ENCODE assay signal across 9 cellular contexts in the genomic region with DNA sequence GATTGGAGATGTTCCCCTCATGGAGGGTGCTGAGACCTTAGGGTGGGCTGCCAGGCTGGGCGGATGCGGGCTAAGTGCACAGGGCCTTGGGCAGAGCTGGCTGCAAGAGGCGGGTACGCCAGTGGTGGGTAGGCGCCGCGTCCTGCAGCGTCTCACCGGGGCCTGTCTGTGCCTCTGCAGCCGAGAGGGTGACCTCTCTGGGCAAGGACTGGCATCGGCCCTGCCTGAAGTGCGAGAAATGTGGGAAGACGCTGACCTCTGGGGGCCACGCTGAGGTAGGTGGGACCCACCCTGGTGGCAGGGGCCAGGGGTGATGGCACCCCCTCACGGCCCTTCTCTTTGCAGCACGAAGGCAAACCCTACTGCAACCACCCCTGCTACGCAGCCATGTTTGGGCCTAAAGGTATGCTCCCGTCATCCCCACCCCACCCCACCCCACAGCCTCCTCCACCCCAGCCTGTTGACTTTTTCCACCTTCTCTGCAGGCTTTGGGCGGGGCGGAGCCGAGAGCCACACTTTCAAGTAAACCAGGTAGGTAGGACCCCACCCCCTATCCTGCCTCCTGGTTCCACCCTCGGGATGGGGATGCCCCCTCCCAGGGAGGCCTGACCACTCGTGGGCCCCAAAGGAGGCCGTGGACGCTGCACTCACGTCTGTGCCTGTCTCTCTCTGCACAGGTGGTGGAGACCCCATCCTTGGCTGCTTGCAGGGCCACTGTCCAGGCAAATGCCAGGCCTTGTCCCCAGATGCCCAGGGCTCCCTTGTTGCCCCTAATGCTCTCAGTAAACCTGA. TPM values are rescaled to one million over a fixed set of nuclear protein-coding genes. Genes with fewer than 3 reads are reported as not detected.
DNase-seq lines count a peak whose midpoint lies in the region; ATAC-seq and TF ChIP-seq lines count a peak whose summit lies in the region.
"Had no signal": no experiment of that assay in that cellular context is flagged by ENCODE, and none has a peak within 500 bp of the region (broad histone marks: within the 10 kb centered on the region; RNA-seq: fewer than 3 reads in every experiment).

No MANE protein-coding gene starts in this region.

- peak overlapping the region; percentile 71 for H3K27ac Mint-ChIP-seq in activated T-cell treated with anti-CD3 and anti-CD28 coated beads, Interleukin-2, amount 50 U/mL, for 24 hours

- H3K36me3 ChIP-seq in stomach: no peaks in the 10 kb centered on the region

- no peak for ATAC-seq in left colon
- ATAC-seq in GM19395 (IDR thresholded peaks at IDR 0.05; ENCODE audit: unreplicated experiment): no peak
- no peak for ATAC-seq in HG02852 (IDR thresholded peaks at IDR 0.05; ENCODE audit: unreplicated experiment)

- H3K9me3 ChIP-seq in stomach: no peaks in the 10 kb centered on the region

- no peak for TF ChIP-seq CTCF in HL-60 (IDR thresholded peaks at IDR 0.05; ENCODE audit: insufficient read depth, low read length)
- no peak for TF ChIP-seq CTCF in stomach (IDR thresholded peaks at IDR 0.05)

- H3K4me1 ChIP-seq in stomach: peaks cover 58 to 85% (median 77%) of the 10 kb centered on the region in 4 donors

- DNase-seq in HL-60 (ENCODE audit: low read depth in 1 of 2, low spot score in 1 of 2): no peak
- peak; percentile 63 for DNase-seq in activated T-cell treated with anti-CD3 and anti-CD28 coated beads, Interleukin-2, amount 50 U/mL, for 24 hours
- DNase-seq in left colon: peak; percentile 72 to 74
- no peak for DNase-seq in stomach
- no peak for DNase-seq in HuH-7.5 (ENCODE audit: low spot score)
- DNase-seq in GF-D8 (lab: John Stamatoyannopoulos, UW): no peak
- DNase-seq: mammary epithelial cell had no signal

- peak overlapping the region; percentile 83 for H3K4me3 Mint-ChIP-seq in activated T-cell treated with anti-CD3 and anti-CD28 coated beads, Interleukin-2, amount 50 U/mL, for 24 hours

- WGBS in stomach, 5 donors: 26 to 51% (median 37%) methylated on average over 19 to 26 of the region's 26 CpGs

- intact Hi-C loops in left colon (cut with DNase I, micrococcal nuclease) (no loop called here), stomach (cut with DNase I; ENCODE audit: low total_unique reads) (no loop called here)

- peaks cover 48% of the 10 kb centered on the region for H3K4me1 Mint-ChIP-seq in activated T-cell treated with anti-CD3 and anti-CD28 coated beads, Interleukin-2, amount 50 U/mL, for 24 hours (ENCODE audit: low read depth)

- H3K36me3 Mint-ChIP-seq in activated T-cell treated with anti-CD3 and anti-CD28 coated beads, Interleukin-2, amount 50 U/mL, for 24 hours (ENCODE audit: low read depth): peaks cover 6% of the 10 kb centered on the region

- TF ChIP-seq EP300 in stomach (IDR thresholded peaks at IDR 0.05): no peak

- H3K27me3 ChIP-seq in HL-60 (ENCODE audit: insufficient read depth, poor library complexity, severe bottlenecking) (peaks cover 16% of the 10 kb centered on the region), stomach (peaks cover 0 to 49% (median 10%) of the 10 kb centered on the region in 3 donors)

- no peaks in the 10 kb centered on the region for H3K9me3 Mint-ChIP-seq in activated T-cell treated with anti-CD3 and anti-CD28 coated beads, Interleukin-2, amount 50 U/mL, for 24 hours

- TF ChIP-seq POLR2A in stomach (IDR thresholded peaks at IDR 0.05): no peak

- 0 out of 2 replicates have a peak overlapping the region, but pooled peaks have one; percentile 20 for H3K27ac ChIP-seq in HL-60 (replicated peaks)
- H3K27ac ChIP-seq in stomach: peak overlapping the region; percentile 40 to 97 (median 95)

- H3K4me3 ChIP-seq in HL-60 (replicated peaks; ENCODE audit: insufficient read depth, low read length) (peak overlapping the region; percentile 38; the same call in 1 of the 2 replicates), stomach (peak overlapping the region; percentile 42 to 91 (median 65))

- H3K27me3 Mint-ChIP-seq in activated T-cell treated with anti-CD3 and anti-CD28 coated beads, Interleukin-2, amount 50 U/mL, for 24 hours: no peaks in the 10 kb centered on the region

RNA-seq across cellular contexts. Expression of a gene that starts 1.5 kb away (rescaled TPM):
- total RNA-seq in left colon: 100 to 1,000 TPM in 1 of 2 donors, 10 to 100 TPM in 1; 86.8 to 222 TPM
- 10 to 100 TPM in 3 of 5 donors, 1 to 10 TPM in 1, not detected in 1; 3.5 to 95.0 (median 23.9) TPM for total RNA-seq in stomach
- 100 to 1,000 TPM in 1 of 3 donors, 10 to 100 TPM in 2; 60.1 to 149 (median 99.0) TPM for polyA plus RNA-seq in stomach

RNA-seq across cellular contexts. Expression of a gene that starts 2.9 kb away (rescaled TPM):
- total RNA-seq in left colon (10 to 100 TPM; 15.7 to 25.8 TPM), stomach (100 to 1,000 TPM in 1 of 5 donors, 10 to 100 TPM in 2, 1 to 10 TPM in 2; 3.0 to 167 (median 44.9) TPM)
- polyA plus RNA-seq in stomach: 10 to 100 TPM; 13.8 to 18.8 (median 17.1) TPM

RNA-seq across cellular contexts. Expression of a gene that starts 13.6 kb away (rescaled TPM):
- total RNA-seq in left colon (10 to 100 TPM; 13.0 to 19.2 TPM), stomach (100 to 1,000 TPM in 1 of 5 donors, 10 to 100 TPM in 4; 36.0 to 135 (median 72.7) TPM)
- polyA plus RNA-seq in stomach: 100 to 1,000 TPM in 1 of 3 donors, 10 to 100 TPM in 2; 68.5 to 127 (median 94.7) TPM

RNA-seq across cellular contexts. Expression of a gene that starts 38.2 kb away (rescaled TPM):
- under 1 TPM; 0.37 to 0.95 TPM for total RNA-seq in left colon
- 1 to 10 TPM in 4 of 5 donors, not detected in 1; 1.3 to 8.2 (median 2.1) TPM for total RNA-seq in stomach
- 1 to 10 TPM in 2 of 3 donors, under 1 TPM in 1; 0.93 to 4.2 (median 1.2) TPM for polyA plus RNA-seq in stomach

Comparison
In these comparisons a context has a peak if more than half of its experiments do, and no peak if none do; other contexts are left out.
1. DNase-seq: peak in activated T-cell treated with anti-CD3 and anti-CD28 coated beads, Interleukin-2, amount 50 U/mL, for 24 hours (single experiment) and left colon (2 of 2); none in HL-60 (0 of 2), stomach (single experiment), HuH-7.5 (single experiment) and GF-D8 (single experiment).